In the genomic region with DNA sequence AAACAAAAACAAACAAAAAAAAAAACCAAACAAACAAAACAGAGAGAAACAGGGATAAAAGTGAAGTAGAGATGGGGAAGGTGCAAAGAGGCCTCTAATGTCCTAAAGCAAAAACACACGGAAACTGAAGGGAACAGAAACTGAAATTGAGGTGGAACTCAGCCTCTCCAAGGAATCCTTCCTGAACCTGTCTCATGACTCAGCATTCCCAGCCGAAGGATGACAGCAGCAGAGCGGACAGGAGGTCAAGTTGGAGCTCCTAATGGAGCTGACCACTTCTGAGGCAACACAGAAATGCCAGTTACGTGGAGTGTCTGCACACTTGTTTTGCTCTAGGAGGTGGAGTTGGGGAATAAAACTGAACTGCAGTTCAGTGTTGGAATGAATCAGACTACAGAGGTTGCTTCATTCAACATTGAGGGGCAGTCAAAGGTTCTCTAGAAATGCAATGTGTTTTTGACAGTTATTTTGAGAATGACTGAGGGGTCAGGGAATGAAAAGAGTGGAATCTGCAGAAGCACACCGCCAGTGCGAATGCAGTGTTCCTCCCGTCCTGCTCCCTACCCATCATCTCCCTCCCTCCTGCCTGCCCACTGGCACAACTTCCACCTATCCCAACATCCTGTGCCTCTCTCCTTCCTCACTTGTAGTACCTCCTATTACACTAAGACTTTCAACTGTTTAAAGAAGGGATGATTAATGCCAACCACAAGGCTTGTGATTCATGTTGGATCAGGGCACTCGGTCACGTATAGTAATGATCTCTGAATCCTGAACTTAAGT, we compare ENCODE assay signal across 1 cellular context.
TF ChIP-seq lines count a peak whose summit lies in the region.

No MANE protein-coding gene starts in this region.

TF ChIP-seq in K562, 482 proteins besides CTCF, POLR2A, EP300 and RAD21 (continues in another document):
- TF ChIP-seq SMARCC2 (IDR thresholded peaks at IDR 0.05; ENCODE audit: low read depth) = peak; percentile 30; the same call in 1 of the 2 replicates
- peak; percentile 98 for TF ChIP-seq MAFG (tag; conservative IDR thresholded peaks at IDR 0.05)
- TF ChIP-seq ZNF592 (IDR thresholded peaks at IDR 0.05) = peak; percentile 30; the same call in 1 of the 2 replicates
- TF ChIP-seq MAZ (CRISPR knock-in tag; conservative IDR thresholded peaks at IDR 0.05 in 1 of 2, IDR thresholded peaks at IDR 0.05 in 1 of 2) = no peak
- 0 out of 2 replicates have a peak, but pooled peaks have one; percentile 13 for TF ChIP-seq NCOA1 (IDR thresholded peaks at IDR 0.05; ENCODE audit: low read depth)
- no peak for TF ChIP-seq KAT7 (CRISPR knock-in tag; IDR thresholded peaks at IDR 0.05; ENCODE audit: borderline replicate concordance)
- TF ChIP-seq ZNF316 (IDR thresholded peaks at IDR 0.05) = peak; percentile 98
- peak; percentile 71; the same call in 1 of the 2 replicates for TF ChIP-seq JUND (IDR thresholded peaks at IDR 0.05; ENCODE audit: borderline replicate concordance, low read depth, low read length)
- TF ChIP-seq JUND (tag; IDR thresholded peaks at IDR 0.05; ENCODE audit: borderline replicate concordance, low read depth, low read length) = peak; percentile 54; the same call in 1 of the 3 replicates
- TF ChIP-seq CTBP1 (IDR thresholded peaks at IDR 0.05; ENCODE audit: borderline replicate concordance) = peak; percentile 77
- TF ChIP-seq ETV1 (tag; conservative IDR thresholded peaks at IDR 0.05; ENCODE audit: low read depth) = peak; percentile 33
- TF ChIP-seq, protein P1, sequence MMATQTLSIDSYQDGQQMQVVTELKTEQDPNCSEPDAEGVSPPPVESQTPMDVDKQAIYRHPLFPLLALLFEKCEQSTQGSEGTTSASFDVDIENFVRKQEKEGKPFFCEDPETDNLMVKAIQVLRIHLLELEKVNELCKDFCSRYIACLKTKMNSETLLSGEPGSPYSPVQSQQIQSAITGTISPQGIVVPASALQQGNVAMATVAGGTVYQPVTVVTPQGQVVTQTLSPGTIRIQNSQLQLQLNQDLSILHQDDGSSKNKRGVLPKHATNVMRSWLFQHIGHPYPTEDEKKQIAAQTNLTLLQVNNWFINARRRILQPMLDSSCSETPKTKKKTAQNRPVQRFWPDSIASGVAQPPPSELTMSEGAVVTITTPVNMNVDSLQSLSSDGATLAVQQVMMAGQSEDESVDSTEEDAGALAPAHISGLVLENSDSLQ (IDR thresholded peaks at IDR 0.05) = peak; percentile 48
- peak; percentile 36; the same call in 1 of the 2 replicates for TF ChIP-seq TEAD4 (IDR thresholded peaks at IDR 0.05; ENCODE audit: low read length)
- TF ChIP-seq TEAD4 (CRISPR knock-in tag; IDR thresholded peaks at IDR 0.05; ENCODE audit: borderline replicate concordance) = no peak
- 0 out of 2 replicates have a peak, but pooled peaks have one; percentile 52 for TF ChIP-seq SNIP1 (IDR thresholded peaks at IDR 0.05; ENCODE audit: low read depth)
- no peak for TF ChIP-seq CEBPG (CRISPR knock-in tag; IDR thresholded peaks at IDR 0.05)
- TF ChIP-seq CEBPG (tag; conservative IDR thresholded peaks at IDR 0.05 in 1 of 2, IDR thresholded peaks at IDR 0.05 in 1 of 2) = 0 out of 4 replicates have a peak, but pooled peaks of 1 of the 2 experiments have one; percentile 18
- TF ChIP-seq HDAC1 (IDR thresholded peaks at IDR 0.05) = peak in 1 of 2 experiments; percentile 31; a peak in 1 of 4 replicates
- no peak for TF ChIP-seq NUFIP1 (IDR thresholded peaks at IDR 0.05; ENCODE audit: partially characterized antibody)
- TF ChIP-seq ZNF512 (tag; IDR thresholded peaks at IDR 0.05) = no peak
- no peak for TF ChIP-seq ZC3H8 (IDR thresholded peaks at IDR 0.05)
- 0 out of 2 replicates have a peak, but pooled peaks have one; percentile 40 for TF ChIP-seq ZNF395 (CRISPR knock-in tag; IDR thresholded peaks at IDR 0.05)
- TF ChIP-seq C11orf30 (IDR thresholded peaks at IDR 0.05; ENCODE audit: low read depth) = peak; percentile 98
- no peak for TF ChIP-seq CHCHD3 (CRISPR knock-in tag; IDR thresholded peaks at IDR 0.05)
- TF ChIP-seq NBN (IDR thresholded peaks at IDR 0.05; ENCODE audit: low read depth) = peak; percentile 49
- TF ChIP-seq ARHGAP35 (IDR thresholded peaks at IDR 0.05; ENCODE audit: partially characterized antibody) = no peak
- TF ChIP-seq ATF1 (CRISPR knock-in tag; IDR thresholded peaks at IDR 0.05) = no peak
- TF ChIP-seq ATF1 (tag; IDR thresholded peaks at IDR 0.05) = no peak
- no peak for TF ChIP-seq ZKSCAN1 (IDR thresholded peaks at IDR 0.05; ENCODE audit: low read depth, low read length)
- TF ChIP-seq HDAC2 (IDR thresholded peaks at IDR 0.05) = peak; percentile 33; the same call in 1 of the 2 replicates
- TF ChIP-seq TFAP4 (CRISPR knock-in tag; IDR thresholded peaks at IDR 0.05; ENCODE audit: borderline replicate concordance) = 0 out of 2 replicates have a peak, but pooled peaks have one; percentile 10
- TF ChIP-seq NFE2 (IDR thresholded peaks at IDR 0.05; ENCODE audit: low read depth) = peak; percentile 96
- peak; percentile 38; the same call in 1 of the 2 replicates for TF ChIP-seq CXXC5 (CRISPR knock-in tag; IDR thresholded peaks at IDR 0.05)
- peak; percentile 97 for TF ChIP-seq BACH1 (tag; IDR thresholded peaks at IDR 0.05)
- TF ChIP-seq TEAD1 (CRISPR knock-in tag; IDR thresholded peaks at IDR 0.05) = peak in 1 of 2 experiments; percentile 14; a peak in 1 of 4 replicates
- TF ChIP-seq, protein P2, sequence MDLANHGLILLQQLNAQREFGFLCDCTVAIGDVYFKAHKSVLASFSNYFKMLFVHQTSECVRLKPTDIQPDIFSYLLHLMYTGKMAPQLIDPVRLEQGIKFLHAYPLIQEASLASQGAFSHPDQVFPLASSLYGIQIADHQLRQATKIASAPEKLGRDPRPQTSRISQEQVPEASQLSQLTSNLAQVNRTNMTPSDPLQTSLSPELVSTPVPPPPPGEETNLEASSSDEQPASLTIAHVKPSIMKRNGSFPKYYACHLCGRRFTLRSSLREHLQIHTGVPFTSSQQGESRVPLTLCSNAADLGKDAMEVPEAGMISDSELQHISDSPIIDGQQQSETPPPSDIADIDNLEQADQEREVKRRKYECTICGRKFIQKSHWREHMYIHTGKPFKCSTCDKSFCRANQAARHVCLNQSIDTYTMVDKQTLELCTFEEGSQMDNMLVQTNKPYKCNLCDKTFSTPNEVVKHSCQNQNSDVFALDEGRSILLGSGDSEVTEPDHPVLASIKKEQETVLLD (IDR thresholded peaks at IDR 0.05) = 0 out of 2 replicates have a peak, but pooled peaks have one; percentile 26
- TF ChIP-seq JUNB (CRISPR knock-in tag; conservative IDR thresholded peaks at IDR 0.05) = 0 out of 2 replicates have a peak, but pooled peaks have one; percentile 3
- no peak for TF ChIP-seq EZH2 (IDR thresholded peaks at IDR 0.05; ENCODE audit: borderline replicate concordance, low read depth, low read length)
- 0 out of 2 replicates have a peak, but pooled peaks have one; percentile 39 for TF ChIP-seq TCF7L2 (IDR thresholded peaks at IDR 0.05; ENCODE audit: low read depth, low read length)
- TF ChIP-seq SMARCE1 (IDR thresholded peaks at IDR 0.05) = peak; percentile 72; the same call in 1 of the 2 replicates
- TF ChIP-seq BRD9 (IDR thresholded peaks at IDR 0.05; ENCODE audit: low read depth, partially characterized antibody) = peak; percentile 68
- peak; percentile 91 for TF ChIP-seq MAFF (IDR thresholded peaks at IDR 0.05; ENCODE audit: low read length)
- TF ChIP-seq MAFK (IDR thresholded peaks at IDR 0.05; ENCODE audit: low read length) = peak; percentile 93
- no peak for TF ChIP-seq TCF7 (IDR thresholded peaks at IDR 0.05; ENCODE audit: borderline replicate concordance)
- 0 out of 4 replicates have a peak, but pooled peaks of 1 of the 2 experiments have one; percentile 24 for TF ChIP-seq ARNT (IDR thresholded peaks at IDR 0.05)
- peak; percentile 17; the same call in 1 of the 2 replicates for TF ChIP-seq CEBPB (tag; IDR thresholded peaks at IDR 0.05)
- 0 out of 2 replicates have a peak, but pooled peaks have one; percentile 5 for TF ChIP-seq NFIC (IDR thresholded peaks at IDR 0.05)
- TF ChIP-seq POLR2B (IDR thresholded peaks at IDR 0.05; ENCODE audit: low read depth, partially characterized antibody) = peak; percentile 24
- TF ChIP-seq NKRF (IDR thresholded peaks at IDR 0.05; ENCODE audit: borderline replicate concordance) = peak; percentile 25; the same call in 1 of the 2 replicates
- TF ChIP-seq NFE2L1 (tag; IDR thresholded peaks at IDR 0.05; ENCODE audit: borderline replicate concordance, low read depth) = peak; percentile 90
- peak; percentile 26 to 46; a peak in 2 of 4 replicates for TF ChIP-seq FOXK2 (conservative IDR thresholded peaks at IDR 0.05 in 1 of 2, IDR thresholded peaks at IDR 0.05 in 1 of 2; ENCODE audit: low read depth in 2 of 2)
- 0 out of 2 replicates have a peak, but pooled peaks have one; percentile 18 for TF ChIP-seq ARID2 (IDR thresholded peaks at IDR 0.05)
